15 cellular contexts compared by ENCODE assay signal in genomic region chr6:54861846-54862616, GRCh38. TPM values are rescaled to one million over a fixed set of nuclear protein-coding genes. Genes with fewer than 3 reads are reported as not detected.
DNase-seq lines count a peak whose midpoint lies in the region; ATAC-seq and TF ChIP-seq lines count a peak whose summit lies in the region.
"Had no signal": no experiment of that assay in that cellular context is flagged by ENCODE, and none has a peak within 500 bp of the region (broad histone marks: within the 10 kb centered on the region; RNA-seq: fewer than 3 reads in every experiment).

No MANE protein-coding gene starts in this region.

- H4K20me1 ChIP-seq in H9 (ENCODE audit: control insufficient read depth, insufficient read depth, insufficient read length) = no peaks in the 10 kb centered on the region
- H4K20me1 ChIP-seq: BLaER1 treated with 17β-estradiol and CSF1 and Interleukin-3, amounts not matched to agents 10 nM and 100 nM had no signal

- no peak overlapping the region for H3T11ph ChIP-seq in H9 (ENCODE audit: low read length)

- H2BK20ac ChIP-seq in H9 (ENCODE audit: low read depth, low read length, poor library complexity, severe bottlenecking) = no peak overlapping the region

- no peak overlapping the region for H3K56ac ChIP-seq in H9 (ENCODE audit: insufficient read length, low read depth, low read length)

- H3K79me2 ChIP-seq in H9 (ENCODE audit: insufficient read depth, low read length) = no peaks in the 10 kb centered on the region

- no peak overlapping the region for H3K18ac ChIP-seq in H9 (ENCODE audit: insufficient read length, low read depth, low read length)

- H3K4me1 ChIP-seq in H9 (ENCODE audit: insufficient read depth, low read length) = no peaks in the 10 kb centered on the region; the same call in 1 of the 2 replicates
- peaks cover 11 to 28% of the 10 kb centered on the region in 2 donors for H3K4me1 ChIP-seq in duodenal mucosa (ENCODE audit: control insufficient read depth in 1 of 2, insufficient read depth in 2 of 2, low read length in 2 of 2)
- H3K4me1 ChIP-seq in mucosa of rectum (ENCODE audit: control insufficient read depth in 2 of 2, insufficient read depth in 2 of 2, low read length in 2 of 2) = peaks cover 11 to 21% of the 10 kb centered on the region in 2 donors
- H3K4me1 ChIP-seq in transverse colon = peaks cover 0 to 26% (median 5%) of the 10 kb centered on the region in 4 donors
- H3K4me1 ChIP-seq: BLaER1 treated with 17β-estradiol and CSF1 and Interleukin-3, amounts not matched to agents 10 nM and 100 nM had no signal

- H3K9me3 ChIP-seq in H9 (ENCODE audit: control insufficient read depth, low read depth, low read length) (no peaks in the 10 kb centered on the region), duodenal mucosa (ENCODE audit: control insufficient read depth in 1 of 2, low read length in 2 of 2) (no peaks in the 10 kb centered on the region), mucosa of rectum (ENCODE audit: control insufficient read depth in 2 of 2, low read length in 2 of 2) (no peaks in the 10 kb centered on the region), transverse colon (no peaks in the 10 kb centered on the region)
- H3K9me3 ChIP-seq: BLaER1 treated with 17β-estradiol and CSF1 and Interleukin-3, amounts not matched to agents 10 nM and 100 nM had no signal

- no peak overlapping the region for H3K4me3 Mint-ChIP-seq in H9
- H3K4me3 Mint-ChIP-seq: CD8-positive, alpha-beta T cell had no signal

- peak overlapping the region; percentile 2 to 33 for H3K4me3 ChIP-seq in duodenal mucosa (ENCODE audit: low read depth in 1 of 2, low read length in 2 of 2)
- H3K4me3 ChIP-seq in mucosa of rectum (ENCODE audit: low read length in 2 of 2) = peak overlapping the region in 1 of 2 donors; percentile 32
- no peak overlapping the region for H3K4me3 ChIP-seq in transverse colon
- H3K4me3 ChIP-seq in brain microvascular endothelial cell (ENCODE audit: low read depth, low read length) = no peak overlapping the region
- H3K4me3 ChIP-seq: BLaER1 treated with 17β-estradiol and CSF1 and Interleukin-3, amounts not matched to agents 10 nM and 100 nM had no signal

- no peaks in the 10 kb centered on the region for H3K36me3 Mint-ChIP-seq in H9 (ENCODE audit: insufficient read depth in 1 of 3, low read depth in 3 of 3)
- H3K36me3 Mint-ChIP-seq: CD8-positive, alpha-beta T cell had no signal

- no peak for ATAC-seq in GM21786 (IDR thresholded peaks at IDR 0.05; ENCODE audit: unreplicated experiment)
- ATAC-seq: CD8-positive, alpha-beta T cell had no signal

- TF ChIP-seq EP300 in transverse colon (IDR thresholded peaks at IDR 0.05; ENCODE audit: low read depth) = no peak

- H3K27me3 Mint-ChIP-seq in H9 (ENCODE audit: low read depth) = no peaks in the 10 kb centered on the region

- no peak for DNase-seq in H9
- peak; percentile 21 for DNase-seq in transverse colon
- DNase-seq in SKM-1 (lab: John Stamatoyannopoulos, UW; ENCODE audit: unreplicated experiment) = no peak
- DNase-seq in brain microvascular endothelial cell = no peak
- DNase-seq: CD8-positive, alpha-beta T cell; KBM-7; NCI-H1105 treated with DMSO at 0.1 percent for 48 hours; NCI-H1694; NK-92 treated with Interleukin-12 subunit alpha and Interleukin-12 subunit beta, amount 100 ng/mL, for 24 hours; SHP77 had no signal

- H3K23ac ChIP-seq in H9 (ENCODE audit: insufficient read length, low read depth, low read length) = no peak overlapping the region

- no peaks in the 10 kb centered on the region for H3K23me2 ChIP-seq in H9 (ENCODE audit: insufficient read length, low read depth, low read length, poor library complexity, severe bottlenecking)

- TF ChIP-seq POLR2A in transverse colon (IDR thresholded peaks at IDR 0.05) = no peak

- H3K14ac ChIP-seq in H9 (ENCODE audit: insufficient read depth, low read length) = no peak overlapping the region

- H3K4ac ChIP-seq in H9 (ENCODE audit: low read depth, low read length) = no peak overlapping the region

- H3K4me2 ChIP-seq in H9 (ENCODE audit: insufficient read depth, insufficient read length, low read length) = no peak overlapping the region
- H3K4me2 ChIP-seq: BLaER1 treated with 17β-estradiol and CSF1 and Interleukin-3, amounts not matched to agents 10 nM and 100 nM had no signal

- H3K27me3 ChIP-seq in H9 (ENCODE audit: insufficient read depth, low read length) (no peaks in the 10 kb centered on the region), duodenal mucosa (ENCODE audit: control insufficient read depth in 1 of 2, insufficient read depth in 2 of 2, low read length in 2 of 2) (no peaks in the 10 kb centered on the region), mucosa of rectum (ENCODE audit: control insufficient read depth in 2 of 2, insufficient read depth in 2 of 2, low read length in 2 of 2) (no peaks in the 10 kb centered on the region), transverse colon (no peaks in the 10 kb centered on the region), brain microvascular endothelial cell (replicated peaks) (no peaks in the 10 kb centered on the region)
- H3K27me3 ChIP-seq: BLaER1 treated with 17β-estradiol and CSF1 and Interleukin-3, amounts not matched to agents 10 nM and 100 nM had no signal

- TF ChIP-seq CTCF in H9 (conservative IDR thresholded peaks at IDR 0.05) = no peak
- no peak for TF ChIP-seq CTCF in transverse colon (IDR thresholded peaks at IDR 0.05)
- no peak for TF ChIP-seq CTCF in brain microvascular endothelial cell (IDR thresholded peaks at IDR 0.05; ENCODE audit: low read depth, low read length, missing control alignments)

- in situ Hi-C loops in transverse colon (cut with MboI; ENCODE audit: low pct_ligation_motif_present in 1 of 4, low pct_unique_long_range_greater_than_20kb in 1 of 4, low sequenced_read_pairs in 3 of 4) = no loop called here
- in situ Hi-C loops in brain microvascular endothelial cell (cut with HindIII; ENCODE audit: low pct_ligation_motif_present, low sequenced_read_pairs) = no loop called here

- no peaks in the 10 kb centered on the region for H3K36me3 ChIP-seq in duodenal mucosa (ENCODE audit: control insufficient read depth in 1 of 2, insufficient read depth in 2 of 2, low read length in 2 of 2)
- no peaks in the 10 kb centered on the region for H3K36me3 ChIP-seq in mucosa of rectum (ENCODE audit: control insufficient read depth in 2 of 2, insufficient read depth in 2 of 2, low read length in 2 of 2)
- no peaks in the 10 kb centered on the region for H3K36me3 ChIP-seq in transverse colon
- no peaks in the 10 kb centered on the region for H3K36me3 ChIP-seq in brain microvascular endothelial cell (replicated peaks)
- H3K36me3 ChIP-seq: BLaER1 treated with 17β-estradiol and CSF1 and Interleukin-3, amounts not matched to agents 10 nM and 100 nM had no signal

- H2BK12ac ChIP-seq in H9 (ENCODE audit: insufficient read length, low read depth, low read length) = no peak overlapping the region

- H2BK15ac ChIP-seq in H9 (ENCODE audit: low read depth, low read length) = no peak overlapping the region

- H2BK5ac ChIP-seq in H9 (ENCODE audit: insufficient read length, low read length) = no peak overlapping the region

- no peak overlapping the region for H2AFZ ChIP-seq in H9 (ENCODE audit: low read length)

- H3K79me1 ChIP-seq in H9 (ENCODE audit: insufficient read depth, low read depth, low read length, poor library complexity, severe bottlenecking) = no peaks in the 10 kb centered on the region

- no peak overlapping the region for H3K9ac ChIP-seq in H9 (ENCODE audit: extremely low read depth, insufficient read length, low read length)
- no peak overlapping the region for H3K9ac ChIP-seq in duodenal mucosa (ENCODE audit: low read depth in 1 of 2, low read length in 2 of 2)
- H3K9ac ChIP-seq in mucosa of rectum (ENCODE audit: low read depth in 1 of 2, low read length in 2 of 2) = peak overlapping the region in 1 of 2 donors; percentile 24
- H3K9ac ChIP-seq: BLaER1 treated with 17β-estradiol and CSF1 and Interleukin-3, amounts not matched to agents 10 nM and 100 nM had no signal

- H3K4me1 Mint-ChIP-seq in H9 = peaks cover 18 to 19% of the 10 kb centered on the region in 2 experiments

- no peak overlapping the region for H4K8ac ChIP-seq in H9 (replicated peaks; ENCODE audit: insufficient read length, low read depth, low read length)

- no peak overlapping the region for H2AK5ac ChIP-seq in H9 (ENCODE audit: insufficient read length, low read length)

- H4K5ac ChIP-seq in H9 (ENCODE audit: insufficient read length, low read depth, low read length) = no peak overlapping the region

- H3K9me3 Mint-ChIP-seq in H9 = no peaks in the 10 kb centered on the region

- H3K27ac ChIP-seq in H9 (ENCODE audit: insufficient read length, low read depth, low read length) = no peak overlapping the region
- peak overlapping the region; percentile 72 for H3K27ac ChIP-seq in duodenal mucosa (ENCODE audit: low read depth, low read length)
- peak overlapping the region; percentile 59 to 83 for H3K27ac ChIP-seq in mucosa of rectum (ENCODE audit: low read depth in 2 of 2, low read length in 2 of 2)
- peak overlapping the region; percentile 59 to 75 (median 71) for H3K27ac ChIP-seq in transverse colon
- no peak overlapping the region for H3K27ac ChIP-seq in brain microvascular endothelial cell
- H3K27ac ChIP-seq: BLaER1 treated with 17β-estradiol and CSF1 and Interleukin-3, amounts not matched to agents 10 nM and 100 nM had no signal

- no peak overlapping the region for H2BK120ac ChIP-seq in H9 (ENCODE audit: low read depth, low read length, poor library complexity, severe bottlenecking)

- WGBS in H9 (ENCODE audit: extremely low coverage, insufficient read length, low lambda C conversion rate) = no CpG with 5 or more reads among the region's 11 CpGs
- 46 to 53% methylated on average over 2 to 11 of the region's 11 CpGs for WGBS in transverse colon (ENCODE audit: low coverage in 1 of 2), 2 donors

- no peak overlapping the region for H4K91ac ChIP-seq in H9 (ENCODE audit: insufficient read length, low read depth, low read length)

- H3K27ac Mint-ChIP-seq in H9 = peak overlapping the region in 2 of 3 experiments; percentile 5 to 78; a peak in 1 of 7 replicates
- H3K27ac Mint-ChIP-seq: CD8-positive, alpha-beta T cell had no signal

- intact Hi-C loops in transverse colon (cut with DNase I; ENCODE audit: low total_unique reads) = no loop called here

RNA-seq across cellular contexts. Expression of gene FAM83B, which starts 15.5 kb away (rescaled TPM):
- 5.2 and 5.7 TPM in 2 replicates for total RNA-seq in H9 (2021)
- 10 to 100 TPM; 20.2 to 38.5 (median 36.6) TPM for total RNA-seq in transverse colon
- total RNA-seq: CD8-positive, alpha-beta T cell; OCI-LY7 had no signal

Comparison
In these comparisons a context has a peak if more than half of its experiments do, and no peak if none do; other contexts are left out.
1. H3K27ac ChIP-seq: peak in duodenal mucosa (single experiment), mucosa of rectum (2 of 2) and transverse colon (4 of 4); none in H9 (single experiment) and brain microvascular endothelial cell (single experiment).
2. H3K4me3 ChIP-seq: peak in duodenal mucosa (2 of 2); none in transverse colon (0 of 4) and brain microvascular endothelial cell (single experiment).